ENCODE assay signal across 12 cellular contexts in the genomic region with DNA sequence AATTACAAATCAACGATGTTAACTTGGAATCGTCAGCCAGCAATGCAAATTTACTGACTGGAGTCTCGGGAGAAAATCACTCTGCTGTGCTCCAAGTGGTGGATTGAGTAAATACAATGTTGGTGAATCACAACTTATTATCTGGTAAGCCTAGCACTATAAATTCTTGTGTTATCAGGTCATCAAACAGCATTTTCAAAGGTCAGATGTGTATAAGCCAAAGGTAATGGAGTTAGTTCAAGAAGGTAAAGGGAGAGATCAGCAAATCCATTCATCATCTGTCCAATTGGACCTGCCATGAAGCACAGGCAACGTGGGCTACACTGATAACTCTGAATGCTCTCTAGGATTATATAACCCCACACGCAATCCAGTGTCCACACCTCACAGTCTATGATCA. TPM values are rescaled to one million over a fixed set of nuclear protein-coding genes. Genes with fewer than 3 reads are reported as not detected.
A peak's percentile ranks its signal among the peaks of the same experiment; 100 is the strongest.
DNase-seq lines count a peak whose midpoint lies in the region; ATAC-seq and TF ChIP-seq lines count a peak whose summit lies in the region.
"Had no signal": no experiment of that assay in that cellular context is flagged by ENCODE, and none has a peak within 500 bp of the region (broad histone marks: within the 10 kb centered on the region; RNA-seq: fewer than 3 reads in every experiment).

No MANE protein-coding gene starts in this region.

- H3K27me3 Mint-ChIP-seq in endodermal cell (ENCODE audit: insufficient read depth), result no peaks in the 10 kb centered on the region
- no peaks in the 10 kb centered on the region for H3K27me3 Mint-ChIP-seq in CD8-positive, alpha-beta T cell (ENCODE audit: low read depth)
- H3K27me3 Mint-ChIP-seq in naive thymus-derived CD8-positive, alpha-beta T cell, result no peaks in the 10 kb centered on the region

- H3K9ac ChIP-seq in endodermal cell (ENCODE audit: extremely low read depth, low read length, poor library complexity, severe bottlenecking), result no peak overlapping the region

- intact Hi-C loops in CD8-positive, alpha-beta T cell (cut with DNase I, micrococcal nuclease), result no loop called here

- DNase-seq in EH (ENCODE audit: low read depth) (peak; percentile 70), NCI-H460 (ENCODE audit: extremely low read depth, low read depth) (peak; percentile 7), endodermal cell (no peak), myocyte (ENCODE audit: low read depth) (peak; percentile 9), iPS-NIHi11 (ENCODE audit: low spot score) (no peak), GDM1 (lab: John Stamatoyannopoulos, UW) (no peak)
- no peak for DNase-seq in CD8-positive, alpha-beta T cell
- no peak for DNase-seq in naive thymus-derived CD8-positive, alpha-beta T cell
- DNase-seq: activated CD8-positive, alpha-beta memory T cell treated with anti-CD3 and anti-CD28 coated beads, Interleukin-2, amount 50 U/mL, for 4 hours; DMS153; NCI-H345; retina had no signal

- WGBS in endodermal cell (ENCODE audit: insufficient coverage in 1 of 2, insufficient read length in 1 of 2), 2 experiments, result 86 to 93% methylated on average over 3 to 5 of the region's 5 CpGs

- TF ChIP-seq CTCF in endodermal cell (conservative IDR thresholded peaks at IDR 0.05), result peak; percentile 46
- TF ChIP-seq CTCF in CD8-positive, alpha-beta T cell (IDR thresholded peaks at IDR 0.05), result no peak

- H3K9me3 ChIP-seq in endodermal cell (ENCODE audit: control insufficient read depth, low read length), result no peaks in the 10 kb centered on the region
- no peaks in the 10 kb centered on the region for H3K9me3 ChIP-seq in CD8-positive, alpha-beta T cell (ENCODE audit: low read length)

- peaks cover 10% of the 10 kb centered on the region for H3K4me1 ChIP-seq in endodermal cell (ENCODE audit: control insufficient read depth, insufficient read depth, low read length)
- peaks cover 4% of the 10 kb centered on the region for H3K4me1 ChIP-seq in CD8-positive, alpha-beta T cell (ENCODE audit: insufficient read depth, low read length)

- no peaks in the 10 kb centered on the region for H3K9me3 Mint-ChIP-seq in endodermal cell
- H3K9me3 Mint-ChIP-seq in CD8-positive, alpha-beta T cell, result no peaks in the 10 kb centered on the region
- no peaks in the 10 kb centered on the region for H3K9me3 Mint-ChIP-seq in naive thymus-derived CD8-positive, alpha-beta T cell

- no peaks in the 10 kb centered on the region for H3K36me3 Mint-ChIP-seq in endodermal cell (ENCODE audit: low read depth)
- H3K36me3 Mint-ChIP-seq in CD8-positive, alpha-beta T cell, result peaks cover 44% of the 10 kb centered on the region
- peaks cover 12 to 49% (median 19%) of the 10 kb centered on the region in 3 donors for H3K36me3 Mint-ChIP-seq in naive thymus-derived CD8-positive, alpha-beta T cell

- no peaks in the 10 kb centered on the region for H3K36me3 ChIP-seq in endodermal cell (ENCODE audit: control insufficient read depth, insufficient read depth, low read length)
- no peaks in the 10 kb centered on the region for H3K36me3 ChIP-seq in CD8-positive, alpha-beta T cell (ENCODE audit: insufficient read depth, low read length)

- CTCF ChIA-PET in CD8-positive, alpha-beta T cell (lab: Charles Lee), result no interaction called here

- POLR2A ChIA-PET in CD8-positive, alpha-beta T cell (lab: Charles Lee), result no interaction called here
- POLR2A ChIA-PET in naive thymus-derived CD8-positive, alpha-beta T cell (lab: Charles Lee), result no interaction called here

- no peak for ATAC-seq in CD8-positive, alpha-beta T cell
- no peak for ATAC-seq in naive thymus-derived CD8-positive, alpha-beta T cell

- H3K4me3 ChIP-seq in endodermal cell (ENCODE audit: low read length), result no peak overlapping the region
- H3K4me3 ChIP-seq in CD8-positive, alpha-beta T cell (ENCODE audit: low read depth, low read length), result no peak overlapping the region

- H3K4me1 Mint-ChIP-seq in endodermal cell, result peaks cover 35% of the 10 kb centered on the region
- peaks cover 7% of the 10 kb centered on the region for H3K4me1 Mint-ChIP-seq in CD8-positive, alpha-beta T cell (ENCODE audit: low read depth)
- peaks cover 3 to 14% (median 6%) of the 10 kb centered on the region in 4 donors for H3K4me1 Mint-ChIP-seq in naive thymus-derived CD8-positive, alpha-beta T cell

- H3K27me3 ChIP-seq in endodermal cell (ENCODE audit: control insufficient read depth, insufficient read depth, low read length, poor library complexity, severe bottlenecking), result no peaks in the 10 kb centered on the region
- no peaks in the 10 kb centered on the region for H3K27me3 ChIP-seq in CD8-positive, alpha-beta T cell (ENCODE audit: insufficient read depth, low read length)

- H3K27ac Mint-ChIP-seq in endodermal cell, result peak overlapping the region; percentile 1
- no peak overlapping the region for H3K27ac Mint-ChIP-seq in CD8-positive, alpha-beta T cell
- peak overlapping the region in 1 of 10 donors; percentile 63 for H3K27ac Mint-ChIP-seq in naive thymus-derived CD8-positive, alpha-beta T cell

- H3K27ac ChIP-seq in endodermal cell (ENCODE audit: low read depth, low read length), result no peak overlapping the region
- no peak overlapping the region for H3K27ac ChIP-seq in CD8-positive, alpha-beta T cell (ENCODE audit: low read depth, low read length)

- H3K4me3 Mint-ChIP-seq in endodermal cell, result no peak overlapping the region
- H3K4me3 Mint-ChIP-seq in CD8-positive, alpha-beta T cell, result no peak overlapping the region
- no peak overlapping the region for H3K4me3 Mint-ChIP-seq in naive thymus-derived CD8-positive, alpha-beta T cell

RNA-seq across cellular contexts. Expression of a gene that starts 13.9 kb away (rescaled TPM):
- total RNA-seq in NCI-H460 (2014; rRNA removed; shearing (Covaris generic)), result 0.58 and 0.67 TPM in 2 replicates
- polyA plus RNA-seq in NCI-H460 (2014; cell fraction: nucleus; rRNA removed), result 0.08 and 2.7 TPM in 2 replicates
- total RNA-seq in endodermal cell, result 1 to 10 TPM in 1 of 2 donors, under 1 TPM in 1; 0.75 to 1.3 TPM
- 1.9 TPM for polyA plus RNA-seq in endodermal cell (2013, experiment 1 of 2)
- polyA plus RNA-seq in endodermal cell (2013, experiment 2 of 2), result 2.2 TPM
- total RNA-seq in myocyte, result 0.40 and 0.78 TPM in 2 replicates
- polyA plus RNA-seq in myocyte (2012), result 1.2 TPM
- 1 to 10 TPM; 3.3 to 6.5 TPM for total RNA-seq in CD8-positive, alpha-beta T cell
- total RNA-seq in naive thymus-derived CD8-positive, alpha-beta T cell, result 10 to 100 TPM in 1 of 2 experiments, 1 to 10 TPM in 1; 9.5 to 12.2 TPM
- under 1 TPM; 0.09 to 0.92 (median 0.11) TPM for polyA plus RNA-seq in naive thymus-derived CD8-positive, alpha-beta T cell

Comparison
In these comparisons a context has a peak if more than half of its experiments do, and no peak if none do; other contexts are left out.
1. DNase-seq: peak in EH (single experiment), NCI-H460 (single experiment) and myocyte (single experiment); none in endodermal cell (single experiment), iPS-NIHi11 (single experiment), GDM1 (single experiment), CD8-positive, alpha-beta T cell (0 of 7) and naive thymus-derived CD8-positive, alpha-beta T cell (0 of 10).